In genomic region chr5:128201065-128201926, GRCh38 we compare ENCODE assay signal across 8 cellular contexts.
DNase-seq lines count a peak whose midpoint lies in the region; ATAC-seq and TF ChIP-seq lines count a peak whose summit lies in the region.

No MANE protein-coding gene starts in this region.

- POLR2A ChIA-PET in GM10248 (lab: Yijun Ruan, JAX): no interaction called here

- H4K20me1 ChIP-seq in Loucy (ENCODE audit: insufficient read depth, low read length, poor library complexity, severe bottlenecking): no peaks in the 10 kb centered on the region

- peak; percentile 86 for TF ChIP-seq CTCF in GM10248 (IDR thresholded peaks at IDR 0.05; ENCODE audit: control extremely low read depth, extremely low read depth, low read depth, missing control alignments)
- TF ChIP-seq CTCF in Loucy (conservative IDR thresholded peaks at IDR 0.05; ENCODE audit: low read length): peak; percentile 61
- peak; percentile 83 to 97 (median 89) for TF ChIP-seq CTCF in heart right ventricle (IDR thresholded peaks at IDR 0.05)
- TF ChIP-seq CTCF in prostate gland (IDR thresholded peaks at IDR 0.05): peak; percentile 81 to 96 (median 93)
- TF ChIP-seq CTCF in uterus (IDR thresholded peaks at IDR 0.05): peak; percentile 68 to 90 (median 84)

- no peaks in the 10 kb centered on the region for H3K27me3 ChIP-seq in Loucy (ENCODE audit: insufficient read depth, low read length, poor library complexity, severe bottlenecking)
- H3K27me3 ChIP-seq in heart right ventricle: peaks cover 0 to 5% (median 0%) of the 10 kb centered on the region in 7 donors
- H3K27me3 ChIP-seq in prostate gland (replicated peaks; ENCODE audit: insufficient read depth): no peaks in the 10 kb centered on the region
- H3K27me3 ChIP-seq in uterus: no peaks in the 10 kb centered on the region

- 13 to 15% methylated on average over 36 of the region's 36 CpGs for WGBS in heart right ventricle, 2 donors
- WGBS in prostate gland: 9% methylated on average over 36 of the region's 36 CpGs

- H3K27ac ChIP-seq in heart right ventricle (no peak overlapping the region), prostate gland (peak overlapping the region; percentile 6 to 23), uterus (no peak overlapping the region)

- no peaks in the 10 kb centered on the region for H3K36me3 ChIP-seq in Loucy (ENCODE audit: insufficient read depth, low read length)
- peaks cover 0 to 10% (median 0%) of the 10 kb centered on the region in 9 donors for H3K36me3 ChIP-seq in heart right ventricle
- H3K36me3 ChIP-seq in prostate gland: no peaks in the 10 kb centered on the region
- no peaks in the 10 kb centered on the region for H3K36me3 ChIP-seq in uterus

- DNase-seq in GM10248 (ENCODE audit: extremely low spot score) (peak; percentile 87), H4 (ENCODE audit: low spot score) (peak; percentile 61), SW480 (ENCODE audit: low spot score) (peak; percentile 70), heart right ventricle (peak; percentile 78 to 81), prostate gland (ENCODE audit: low spot score) (peak; percentile 87), uterus (peak; percentile 79)
- DNase-seq in activated naive CD8-positive, alpha-beta T cell treated with anti-CD3 and anti-CD28 coated beads, Interleukin-2, amount 50 U/mL, for 16 hours (ENCODE audit: low read depth, low spot score): peak; percentile 67

- no peak for TF ChIP-seq POLR2A in prostate gland (IDR thresholded peaks at IDR 0.05)
- no peak for TF ChIP-seq POLR2A in uterus (IDR thresholded peaks at IDR 0.05)

- intact Hi-C loops in heart right ventricle (cut with DNase I): loop anchor here (1.0 to 10.0 kb wide), 14 partner anchors 324 to 639 kb away; no protein-coding TSS in a partner anchor
- intact Hi-C loops in prostate gland (cut with DNase I): loop anchor here (1.0 to 10.0 kb wide), 3 partner anchors 326 to 637 kb away; no protein-coding TSS in a partner anchor
- intact Hi-C loops in uterus (cut with DNase I; ENCODE audit: low total_unique reads): no loop called here

- H3K79me2 ChIP-seq in Loucy (ENCODE audit: insufficient read depth, low read length): no peaks in the 10 kb centered on the region

- no peaks in the 10 kb centered on the region for H3F3A ChIP-seq in Loucy (ENCODE audit: low read depth)

- H3K9me3 ChIP-seq in Loucy (ENCODE audit: insufficient read depth, low read depth, low read length) (no peaks in the 10 kb centered on the region), heart right ventricle (no peaks in the 10 kb centered on the region), prostate gland (no peaks in the 10 kb centered on the region), uterus (no peaks in the 10 kb centered on the region)

- H3K4me1 ChIP-seq in Loucy (ENCODE audit: insufficient read depth, low read length, poor library complexity, severe bottlenecking) (no peaks in the 10 kb centered on the region), heart right ventricle (peaks cover 0 to 18% (median 8%) of the 10 kb centered on the region in 9 donors), prostate gland (replicated peaks) (no peaks in the 10 kb centered on the region), uterus (no peaks in the 10 kb centered on the region)

- no peak overlapping the region for H2AFZ ChIP-seq in Loucy (ENCODE audit: low read length)

- CTCF ChIA-PET in GM10248 (lab: Yijun Ruan, JAX): interaction anchor here (0.6 to 6.1 kb wide), 23 partner anchors 9 to 641 kb away, joined by 3 to 57 read pairs (median 3); no protein-coding TSS in a partner anchor

- peak overlapping the region; percentile 42 for H3K4me2 ChIP-seq in Loucy (ENCODE audit: low read depth, low read length, poor library complexity, severe bottlenecking)

- peak overlapping the region; percentile 32 for H3K4me3 ChIP-seq in Loucy (ENCODE audit: low read length, poor library complexity, severe bottlenecking)
- peak overlapping the region in 7 of 10 donors; percentile 2 to 38 (median 25) for H3K4me3 ChIP-seq in heart right ventricle
- peak overlapping the region in 1 of 2 donors; percentile 14 for H3K4me3 ChIP-seq in prostate gland
- peak overlapping the region in 1 of 2 donors; percentile 1 for H3K4me3 ChIP-seq in uterus

- H3K9me2 ChIP-seq in Loucy (replicated peaks; ENCODE audit: low read depth, low read length): no peaks in the 10 kb centered on the region

- no peak overlapping the region for H3K9ac ChIP-seq in Loucy (ENCODE audit: low read depth, low read length, poor library complexity, severe bottlenecking)

- peak; percentile 68 to 89 (median 82) for ATAC-seq in heart right ventricle

Comparison
In these comparisons a context has a peak if more than half of its experiments do, and no peak if none do; other contexts are left out.
1. H3K27ac ChIP-seq: peak in prostate gland (2 of 2); none in heart right ventricle (0 of 10) and uterus (0 of 2).
2. Peak in every context shown above with its lines, with median percentiles within 50 percentile points of each other: DNase-seq and CTCF ChIP-seq.